ENCODE assay signal across 37 cellular contexts in genomic region chr16:52921104-52921503, GRCh38.
"Had no signal": no experiment of that assay in that cellular context is flagged by ENCODE, and none has a peak within 500 bp of the region (broad histone marks: within the 10 kb centered on the region; RNA-seq: fewer than 3 reads in every experiment).

No MANE protein-coding gene starts in this region.

- H3K36me3 ChIP-seq: adrenal gland, brain microvascular endothelial cell, breast epithelium had no signal

- DNase-seq: activated B cell treated with CpG ODN at 0.5 μM for 24 hours; activated CD4-positive, alpha-beta memory T cell treated with anti-CD3 and anti-CD28 coated beads for 36 hours; activated CD4-positive, alpha-beta T cell treated with anti-CD3 and anti-CD28 coated beads for 4 hours; activated CD4-positive, alpha-beta T cell treated with anti-CD3 and anti-CD28 coated beads, Interleukin-2, amount 10 ng/mL, durations not matched to agents 24 days and 14 days; activated CD4-positive, alpha-beta T cell treated with anti-CD3 and anti-CD28 coated beads, Interleukin-2, amount 50 U/mL, for 1 hour; activated CD4-positive, alpha-beta T cell treated with anti-CD3 and anti-CD28 coated beads, Interleukin-2, amount 50 U/mL, for 4 hours; activated CD4-positive, CD25-positive, alpha-beta regulatory T cell treated with anti-CD3 and anti-CD28 coated beads, Interleukin-2, amount 50 U/mL, for 72 hours; activated CD8-positive, alpha-beta memory T cell treated with anti-CD3 and anti-CD28 coated beads, Interleukin-2, amount 50 U/mL, for 4 hours; activated CD8-positive, alpha-beta T cell treated with anti-CD3 and anti-CD28 coated beads for 36 hours; activated effector memory CD4-positive, alpha-beta T cell treated with anti-CD3 and anti-CD28 coated beads, Interleukin-2, amount 50 U/mL, for 16 hours; activated gamma-delta T cell treated with Interleukin-2 at 50 U/mL for 16 hours; activated naive CD4-positive, alpha-beta T cell; activated naive CD4-positive, alpha-beta T cell treated with anti-CD3 and anti-CD28 coated beads for 36 hours; activated naive CD4-positive, alpha-beta T cell treated with anti-CD3 and anti-CD28 coated beads, Interleukin-2, amount 50 U/mL, for 16 hours; activated naive CD8-positive, alpha-beta T cell treated with anti-CD3 and anti-CD28 coated beads for 36 hours; activated T-cell treated with anti-CD3 and anti-CD28 coated beads for 4 hours; activated T-cell treated with anti-CD3 and anti-CD28 coated beads, Interleukin-2, amount 50 U/mL, for 1 hour; activated T-cell treated with anti-CD3 and anti-CD28 coated beads, Interleukin-2, amount 50 U/mL, for 4 hours; activated T-cell treated with anti-CD3 and anti-CD28 coated beads, Interleukin-2, amount 50 U/mL, for 72 hours; adrenal gland; amniotic stem cell; aorta; body of pancreas; brain microvascular endothelial cell; central memory CD4-positive, alpha-beta T cell; T-helper 1 cell; T-helper 2 cell; T-helper 9 cell had no signal

- FAIRE-seq: astrocyte, TTC549 had no signal

- H3K4me3 ChIP-seq: adrenal gland, body of pancreas, breast epithelium had no signal

- H3K9me3 ChIP-seq: adrenal gland, body of pancreas, breast epithelium had no signal

- H3K27ac ChIP-seq: adrenal gland, body of pancreas, brain microvascular endothelial cell, breast epithelium, VCaP had no signal

- H3K4me3 Mint-ChIP-seq: activated B cell treated with CpG ODN at 0.5 μM for 24 hours; activated CD4-positive, alpha-beta memory T cell treated with anti-CD3 and anti-CD28 coated beads for 36 hours; activated CD4-positive, alpha-beta T cell treated with anti-CD3 and anti-CD28 coated beads, Interleukin-2, amount 10 ng/mL, durations not matched to agents 24 days and 14 days; activated CD8-positive, alpha-beta T cell treated with anti-CD3 and anti-CD28 coated beads for 36 hours; activated naive CD4-positive, alpha-beta T cell treated with anti-CD3 and anti-CD28 coated beads for 36 hours; activated naive CD8-positive, alpha-beta T cell treated with anti-CD3 and anti-CD28 coated beads for 36 hours; activated T-cell treated with anti-CD3 and anti-CD28 coated beads, Interleukin-2, amount 50 U/mL, for 4 hours; activated T-cell treated with anti-CD3 and anti-CD28 coated beads, Interleukin-2, amount 50 U/mL, for 72 hours; activated T-helper 1 cell treated with anti-CD3 and anti-CD28 coated beads, Interleukin-12 subunit alpha, Interleukin-12 subunit beta, Interleukin-2, Interleukin-4 antibody, amounts not matched to agents 30 ng/mL and 10 ng/mL and 1 ng/mL, durations not matched to agents 14 hours and 24 hours and 36 hours; activated T-helper 17 cell treated with anti-CD3 and anti-CD28 coated beads, Interleukin-2, amount 50 U/mL, for 72 hours; T-helper 1 cell treated with Interleukin-12 subunit alpha and Interleukin-12 subunit beta and Interleukin-4 antibody, amounts not matched to agents 30 μg/mL and 1 μg/mL, for 36 hours; T-helper 2 cell treated with Interferon-gamma antibody and Interleukin-4, amounts not matched to agents 5 μg/mL and 100 μg/mL, for 36 hours had no signal

- ATAC-seq: activated CD8-positive, alpha-beta T cell treated with anti-CD3 and anti-CD28 coated beads for 36 hours; activated naive CD4-positive, alpha-beta T cell treated with anti-CD3 and anti-CD28 coated beads, Interleukin-2, amount 50 U/mL, for 72 hours; activated T-cell treated with anti-CD3 and anti-CD28 coated beads, Interleukin-2, amount 50 U/mL, for 4 hours; activated T-cell treated with anti-CD3 and anti-CD28 coated beads, Interleukin-2, amount 50 U/mL, for 72 hours; activated T-helper 17 cell treated with anti-CD3 and anti-CD28 coated beads, Interleukin-2, amount 50 U/mL, for 72 hours; body of pancreas had no signal

- H3K27me3 ChIP-seq: adrenal gland, body of pancreas, brain microvascular endothelial cell, breast epithelium had no signal

- H3K36me3 Mint-ChIP-seq: activated CD4-positive, alpha-beta memory T cell treated with anti-CD3 and anti-CD28 coated beads for 36 hours; activated naive CD4-positive, alpha-beta T cell treated with anti-CD3 and anti-CD28 coated beads, Interleukin-2, amount 50 U/mL, for 72 hours; activated naive CD8-positive, alpha-beta T cell treated with anti-CD3 and anti-CD28 coated beads for 36 hours had no signal

- H3K4me1 ChIP-seq: adrenal gland, body of pancreas, breast epithelium had no signal

- H3K4me1 Mint-ChIP-seq: activated B cell treated with CpG ODN at 0.5 μM for 24 hours; activated CD4-positive, alpha-beta T cell treated with anti-CD3 and anti-CD28 coated beads, Interleukin-2, amount 10 ng/mL, durations not matched to agents 24 days and 14 days; activated T-helper 17 cell treated with anti-CD3 and anti-CD28 coated beads, Interleukin-2, amount 50 U/mL, for 72 hours had no signal

- H3K27me3 Mint-ChIP-seq: activated CD4-positive, alpha-beta T cell treated with anti-CD3 and anti-CD28 coated beads, Interleukin-2, amount 10 ng/mL, durations not matched to agents 24 days and 14 days had no signal

- H3K9me3 Mint-ChIP-seq: activated CD4-positive, alpha-beta memory T cell treated with anti-CD3 and anti-CD28 coated beads for 36 hours; activated CD4-positive, alpha-beta T cell treated with anti-CD3 and anti-CD28 coated beads, Interleukin-2, amount 10 ng/mL, durations not matched to agents 24 days and 14 days; activated naive CD4-positive, alpha-beta T cell treated with anti-CD3 and anti-CD28 coated beads for 36 hours; activated naive CD4-positive, alpha-beta T cell treated with anti-CD3 and anti-CD28 coated beads, Interleukin-2, amount 50 U/mL, for 72 hours; activated T-cell treated with anti-CD3 and anti-CD28 coated beads, Interleukin-2, amount 50 U/mL, for 72 hours; activated T-helper 1 cell treated with anti-CD3 and anti-CD28 coated beads, Interleukin-12 subunit alpha, Interleukin-12 subunit beta, Interleukin-2, Interleukin-4 antibody, amounts not matched to agents 30 ng/mL and 10 ng/mL and 1 ng/mL, durations not matched to agents 14 hours and 24 hours and 36 hours; activated T-helper 17 cell treated with anti-CD3 and anti-CD28 coated beads, Interleukin-2, amount 50 U/mL, for 72 hours; T-helper 1 cell treated with Interleukin-12 subunit alpha and Interleukin-12 subunit beta and Interleukin-4 antibody, amounts not matched to agents 30 μg/mL and 1 μg/mL, for 36 hours; T-helper 2 cell treated with Interferon-gamma antibody and Interleukin-4, amounts not matched to agents 5 μg/mL and 100 μg/mL, for 36 hours had no signal

- H3K27ac Mint-ChIP-seq: activated B cell treated with CpG ODN at 0.5 μM for 24 hours; activated CD4-positive, alpha-beta memory T cell treated with anti-CD3 and anti-CD28 coated beads for 36 hours; activated CD4-positive, alpha-beta T cell treated with anti-CD3 and anti-CD28 coated beads, Interleukin-2, amount 10 ng/mL, durations not matched to agents 24 days and 14 days; activated CD8-positive, alpha-beta T cell treated with anti-CD3 and anti-CD28 coated beads for 36 hours; activated naive CD4-positive, alpha-beta T cell treated with anti-CD3 and anti-CD28 coated beads for 36 hours; activated naive CD4-positive, alpha-beta T cell treated with anti-CD3 and anti-CD28 coated beads, Interleukin-2, amount 50 U/mL, for 72 hours; activated naive CD8-positive, alpha-beta T cell treated with anti-CD3 and anti-CD28 coated beads for 36 hours; activated T-cell treated with anti-CD3 and anti-CD28 coated beads, Interleukin-2, amount 50 U/mL, for 72 hours; activated T-helper 1 cell treated with anti-CD3 and anti-CD28 coated beads, Interleukin-12 subunit alpha, Interleukin-12 subunit beta, Interleukin-2, Interleukin-4 antibody, amounts not matched to agents 30 ng/mL and 10 ng/mL and 1 ng/mL, durations not matched to agents 14 hours and 24 hours and 36 hours; activated T-helper 17 cell treated with anti-CD3 and anti-CD28 coated beads, Interleukin-2, amount 50 U/mL, for 72 hours; T-helper 1 cell treated with Interleukin-12 subunit alpha and Interleukin-12 subunit beta and Interleukin-4 antibody, amounts not matched to agents 30 μg/mL and 1 μg/mL, for 36 hours; T-helper 2 cell treated with Interferon-gamma antibody and Interleukin-4, amounts not matched to agents 5 μg/mL and 100 μg/mL, for 36 hours had no signal
